ENCODE assay signal across 2 cellular contexts in genomic region chr2:96618599-96619283, GRCh38.
A peak's percentile ranks its signal among the peaks of the same experiment; 100 is the strongest.
TF ChIP-seq lines count a peak whose summit lies in the region.

No MANE protein-coding gene starts in this region.

TF ChIP-seq in liver, 16 proteins besides CTCF, POLR2A, EP300 and RAD21:
- TF ChIP-seq ATF3 (IDR thresholded peaks at IDR 0.05) (peak; percentile 86), SP1 (IDR thresholded peaks at IDR 0.05) (peak; percentile 57), HNF4A (conservative IDR thresholded peaks at IDR 0.05) (peak; percentile 54 to 62), JUND (IDR thresholded peaks at IDR 0.05) (peak in 1 of 2 donors; percentile 71), REST (IDR thresholded peaks at IDR 0.05) (peak; percentile 20), TAF1 (conservative IDR thresholded peaks at IDR 0.05) (no peak), HNF4G (IDR thresholded peaks at IDR 0.05) (no peak), YY1 (IDR thresholded peaks at IDR 0.05) (peak; percentile 46), RXRA (IDR thresholded peaks at IDR 0.05) (peak; percentile 31 to 59), EGR1 (IDR thresholded peaks at IDR 0.05; ENCODE audit: low read depth in 2 of 2) (no peak), NR2F2 (IDR thresholded peaks at IDR 0.05) (no peak), GABPA (IDR thresholded peaks at IDR 0.05 in 1 of 2, conservative IDR thresholded peaks at IDR 0.05 in 1 of 2) (no peak), FOXA1 (IDR thresholded peaks at IDR 0.05) (no peak), FOXA2 (IDR thresholded peaks at IDR 0.05) (peak; percentile 22)
- TF ChIP-seq, protein P1, sequence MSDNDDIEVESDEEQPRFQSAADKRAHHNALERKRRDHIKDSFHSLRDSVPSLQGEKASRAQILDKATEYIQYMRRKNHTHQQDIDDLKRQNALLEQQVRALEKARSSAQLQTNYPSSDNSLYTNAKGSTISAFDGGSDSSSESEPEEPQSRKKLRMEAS (IDR thresholded peaks at IDR 0.05), result peak; percentile 41
- TF ChIP-seq, protein P2, sequence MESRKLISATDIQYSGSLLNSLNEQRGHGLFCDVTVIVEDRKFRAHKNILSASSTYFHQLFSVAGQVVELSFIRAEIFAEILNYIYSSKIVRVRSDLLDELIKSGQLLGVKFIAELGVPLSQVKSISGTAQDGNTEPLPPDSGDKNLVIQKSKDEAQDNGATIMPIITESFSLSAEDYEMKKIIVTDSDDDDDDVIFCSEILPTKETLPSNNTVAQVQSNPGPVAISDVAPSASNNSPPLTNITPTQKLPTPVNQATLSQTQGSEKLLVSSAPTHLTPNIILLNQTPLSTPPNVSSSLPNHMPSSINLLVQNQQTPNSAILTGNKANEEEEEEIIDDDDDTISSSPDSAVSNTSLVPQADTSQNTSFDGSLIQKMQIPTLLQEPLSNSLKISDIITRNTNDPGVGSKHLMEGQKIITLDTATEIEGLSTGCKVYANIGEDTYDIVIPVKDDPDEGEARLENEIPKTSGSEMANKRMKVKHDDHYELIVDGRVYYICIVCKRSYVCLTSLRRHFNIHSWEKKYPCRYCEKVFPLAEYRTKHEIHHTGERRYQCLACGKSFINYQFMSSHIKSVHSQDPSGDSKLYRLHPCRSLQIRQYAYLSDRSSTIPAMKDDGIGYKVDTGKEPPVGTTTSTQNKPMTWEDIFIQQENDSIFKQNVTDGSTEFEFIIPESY (IDR thresholded peaks at IDR 0.05), result no peak

TF ChIP-seq in HepG2, 621 proteins besides CTCF, POLR2A, EP300 and RAD21:
- TF ChIP-seq ZNF513 (CRISPR knock-in tag; conservative IDR thresholded peaks at IDR 0.05), result no peak
- TF ChIP-seq ETV5 (CRISPR knock-in tag; IDR thresholded peaks at IDR 0.05; ENCODE audit: borderline replicate concordance), result no peak
- no peak for TF ChIP-seq RFX1 (IDR thresholded peaks at IDR 0.05)
- TF ChIP-seq, protein P3, sequence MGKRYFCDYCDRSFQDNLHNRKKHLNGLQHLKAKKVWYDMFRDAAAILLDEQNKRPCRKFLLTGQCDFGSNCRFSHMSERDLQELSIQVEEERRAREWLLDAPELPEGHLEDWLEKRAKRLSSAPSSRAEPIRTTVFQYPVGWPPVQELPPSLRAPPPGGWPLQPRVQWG (CRISPR knock-in tag; IDR thresholded peaks at IDR 0.05; ENCODE audit: borderline replicate concordance, low read depth), result no peak
- no peak for TF ChIP-seq CREB1 (IDR thresholded peaks at IDR 0.05)
- no peak for TF ChIP-seq CREB1 (CRISPR knock-in tag; IDR thresholded peaks at IDR 0.05)
- no peak for TF ChIP-seq TAF15 (IDR thresholded peaks at IDR 0.05; ENCODE audit: low read depth, low read length, poor library complexity, severe bottlenecking)
- TF ChIP-seq RXRA (CRISPR knock-in tag; IDR thresholded peaks at IDR 0.05), result no peak
- TF ChIP-seq MED13 (CRISPR knock-in tag; IDR thresholded peaks at IDR 0.05), result no peak
- TF ChIP-seq, protein P4, sequence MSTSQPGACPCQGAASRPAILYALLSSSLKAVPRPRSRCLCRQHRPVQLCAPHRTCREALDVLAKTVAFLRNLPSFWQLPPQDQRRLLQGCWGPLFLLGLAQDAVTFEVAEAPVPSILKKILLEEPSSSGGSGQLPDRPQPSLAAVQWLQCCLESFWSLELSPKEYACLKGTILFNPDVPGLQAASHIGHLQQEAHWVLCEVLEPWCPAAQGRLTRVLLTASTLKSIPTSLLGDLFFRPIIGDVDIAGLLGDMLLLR (CRISPR knock-in tag; IDR thresholded peaks at IDR 0.05), result no peak
- TF ChIP-seq, protein P5, sequence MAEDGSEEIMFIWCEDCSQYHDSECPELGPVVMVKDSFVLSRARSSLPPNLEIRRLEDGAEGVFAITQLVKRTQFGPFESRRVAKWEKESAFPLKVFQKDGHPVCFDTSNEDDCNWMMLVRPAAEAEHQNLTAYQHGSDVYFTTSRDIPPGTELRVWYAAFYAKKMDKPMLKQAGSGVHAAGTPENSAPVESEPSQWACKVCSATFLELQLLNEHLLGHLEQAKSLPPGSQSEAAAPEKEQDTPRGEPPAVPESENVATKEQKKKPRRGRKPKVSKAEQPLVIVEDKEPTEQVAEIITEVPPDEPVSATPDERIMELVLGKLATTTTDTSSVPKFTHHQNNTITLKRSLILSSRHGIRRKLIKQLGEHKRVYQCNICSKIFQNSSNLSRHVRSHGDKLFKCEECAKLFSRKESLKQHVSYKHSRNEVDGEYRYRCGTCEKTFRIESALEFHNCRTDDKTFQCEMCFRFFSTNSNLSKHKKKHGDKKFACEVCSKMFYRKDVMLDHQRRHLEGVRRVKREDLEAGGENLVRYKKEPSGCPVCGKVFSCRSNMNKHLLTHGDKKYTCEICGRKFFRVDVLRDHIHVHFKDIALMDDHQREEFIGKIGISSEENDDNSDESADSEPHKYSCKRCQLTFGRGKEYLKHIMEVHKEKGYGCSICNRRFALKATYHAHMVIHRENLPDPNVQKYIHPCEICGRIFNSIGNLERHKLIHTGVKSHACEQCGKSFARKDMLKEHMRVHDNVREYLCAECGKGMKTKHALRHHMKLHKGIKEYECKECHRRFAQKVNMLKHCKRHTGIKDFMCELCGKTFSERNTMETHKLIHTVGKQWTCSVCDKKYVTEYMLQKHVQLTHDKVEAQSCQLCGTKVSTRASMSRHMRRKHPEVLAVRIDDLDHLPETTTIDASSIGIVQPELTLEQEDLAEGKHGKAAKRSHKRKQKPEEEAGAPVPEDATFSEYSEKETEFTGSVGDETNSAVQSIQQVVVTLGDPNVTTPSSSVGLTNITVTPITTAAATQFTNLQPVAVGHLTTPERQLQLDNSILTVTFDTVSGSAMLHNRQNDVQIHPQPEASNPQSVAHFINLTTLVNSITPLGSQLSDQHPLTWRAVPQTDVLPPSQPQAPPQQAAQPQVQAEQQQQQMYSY (CRISPR knock-in tag; IDR thresholded peaks at IDR 0.05), result no peak
- TF ChIP-seq ISL2 (CRISPR knock-in tag; IDR thresholded peaks at IDR 0.05), result no peak
